In the genomic region with DNA sequence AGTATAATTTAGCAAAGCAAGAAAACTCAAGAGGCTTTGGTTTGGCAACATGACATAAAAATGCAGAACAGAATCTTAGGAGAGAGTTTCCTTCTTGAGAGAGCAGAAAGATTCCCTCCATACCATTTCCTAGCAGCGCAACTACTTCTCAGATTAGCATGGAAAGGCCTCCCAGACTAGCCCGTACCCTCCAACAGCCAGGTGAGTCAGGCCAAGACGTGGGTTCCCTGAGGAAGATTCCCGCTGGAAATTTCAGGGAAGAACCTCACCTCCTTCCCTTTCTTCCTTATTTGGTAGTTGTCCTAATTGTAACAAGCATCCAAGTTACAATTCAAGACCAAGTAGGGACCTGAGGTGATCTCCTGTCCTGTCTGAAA, we compare ENCODE assay signal across 13 cellular contexts. TPM values are rescaled to one million over a fixed set of nuclear protein-coding genes. Genes with fewer than 3 reads are reported as not detected.
A peak's percentile ranks its signal among the peaks of the same experiment; 100 is the strongest.
DNase-seq lines count a peak whose midpoint lies in the region; ATAC-seq, FAIRE-seq and TF ChIP-seq lines count a peak whose summit lies in the region.
"Had no signal": no experiment of that assay in that cellular context is flagged by ENCODE, and none has a peak within 500 bp of the region (broad histone marks: within the 10 kb centered on the region; RNA-seq: fewer than 3 reads in every experiment).

No MANE protein-coding gene starts in this region.

- H2BK120ac ChIP-seq in mesenchymal stem cell (ENCODE audit: low read depth, low read length), result no peak overlapping the region

- H3K4ac ChIP-seq in mesenchymal stem cell (ENCODE audit: low read depth in 1 of 2, low read length in 2 of 2), result no peak overlapping the region

- H3K9me3 Mint-ChIP-seq in astrocyte (ENCODE audit: unreplicated experiment), result no peaks in the 10 kb centered on the region

- H3K27me3 Mint-ChIP-seq in astrocyte (ENCODE audit: low read depth, unreplicated experiment), result no peaks in the 10 kb centered on the region

- no peak for TF ChIP-seq CTCF in astrocyte (IDR thresholded peaks at IDR 0.05; ENCODE audit: insufficient read depth, low read depth, low read length)

- peaks cover 33% of the 10 kb centered on the region for H4K20me1 ChIP-seq in astrocyte (ENCODE audit: insufficient read depth, low read length)

- H2AK5ac ChIP-seq in mesenchymal stem cell (ENCODE audit: low read length, severe bottlenecking), result peak overlapping the region; percentile 69

- H3K79me1 ChIP-seq in mesenchymal stem cell (replicated peaks; ENCODE audit: low read length, poor library complexity, severe bottlenecking), result peaks cover 4% of the 10 kb centered on the region

- H2BK5ac ChIP-seq in mesenchymal stem cell (ENCODE audit: low read depth, low read length, poor library complexity, severe bottlenecking), result peak overlapping the region; percentile 71

- peak overlapping the region in 1 of 2 experiments; percentile 87 for H3K18ac ChIP-seq in mesenchymal stem cell (ENCODE audit: low read depth in 1 of 2, low read length in 2 of 2)

- peak overlapping the region; percentile 96 for H3K27ac Mint-ChIP-seq in astrocyte (ENCODE audit: unreplicated experiment)
- H3K27ac Mint-ChIP-seq: activated naive CD8-positive, alpha-beta T cell had no signal

- peak overlapping the region; percentile 12 for H4K8ac ChIP-seq in mesenchymal stem cell (ENCODE audit: low read length)

- H3K4me2 ChIP-seq in astrocyte (ENCODE audit: low read length) (peak overlapping the region; percentile 76), mesenchymal stem cell (ENCODE audit: low read length, poor library complexity, severe bottlenecking) (no peak overlapping the region)

- no peak overlapping the region for H2BK12ac ChIP-seq in mesenchymal stem cell (ENCODE audit: low read length in 2 of 2)

- H3K14ac ChIP-seq in mesenchymal stem cell (ENCODE audit: low read length in 2 of 2), result no peak overlapping the region

- H3K4me1 ChIP-seq in HUES64 (ENCODE audit: insufficient read depth, low read length) (peaks cover 32% of the 10 kb centered on the region), astrocyte (ENCODE audit: insufficient read depth, low read length) (peaks cover 75% of the 10 kb centered on the region), mesenchymal stem cell (ENCODE audit: control insufficient read depth, insufficient read depth, low read depth, low read length) (peaks cover 39% of the 10 kb centered on the region), subcutaneous abdominal adipose tissue (ENCODE audit: control insufficient read depth in 5 of 5, insufficient read depth in 5 of 5, low read length in 5 of 5) (peaks cover 20 to 99% (median 78%) of the 10 kb centered on the region in 5 donors)

- peaks cover 72% of the 10 kb centered on the region for H3K4me1 Mint-ChIP-seq in astrocyte (ENCODE audit: low read depth, unreplicated experiment)

- H2AFZ ChIP-seq in astrocyte (ENCODE audit: low read depth, low read length) (no peak overlapping the region), mesenchymal stem cell (ENCODE audit: low read depth, low read length) (no peak overlapping the region)
- H2AFZ ChIP-seq: GM23248 had no signal

- H3K36me3 Mint-ChIP-seq in astrocyte (ENCODE audit: low read depth, unreplicated experiment), result peaks cover 47% of the 10 kb centered on the region
- H3K36me3 Mint-ChIP-seq: activated naive CD8-positive, alpha-beta T cell had no signal

- H4K91ac ChIP-seq in mesenchymal stem cell (ENCODE audit: low read length), result no peak overlapping the region

- H3K27ac ChIP-seq in HUES64 (ENCODE audit: low read depth, low read length), result peak overlapping the region; percentile 39; the same call in 1 of the 2 replicates
- H3K27ac ChIP-seq in astrocyte (ENCODE audit: low read depth, low read length), result peak overlapping the region; percentile 95
- peak overlapping the region; percentile 99 for H3K27ac ChIP-seq in mesenchymal stem cell (ENCODE audit: low read length, poor library complexity, severe bottlenecking)
- peak overlapping the region; percentile 90 for H3K27ac ChIP-seq in subcutaneous abdominal adipose tissue (ENCODE audit: low read depth, low read length)
- H3K27ac ChIP-seq in substantia nigra (ENCODE audit: low read depth, low read length, poor library complexity, severe bottlenecking), result no peak overlapping the region

- peak overlapping the region; percentile 55 for H3K4me3 Mint-ChIP-seq in astrocyte (ENCODE audit: unreplicated experiment)
- H3K4me3 Mint-ChIP-seq: activated naive CD8-positive, alpha-beta T cell had no signal

- DNase-seq in astrocyte (ENCODE audit: low read depth) (no peak), mesenchymal stem cell (no peak), substantia nigra (lab: John Stamatoyannopoulos, UW) (no peak), germinal center (ENCODE audit: low spot score) (no peak)
- DNase-seq: NCI-H2081 treated with DMSO at 0.1 percent for 48 hours; SIG-M5; stimulated activated naive CD4-positive, alpha-beta T cell treated with Interleukin-2 at 50 U/mL for 16 hours had no signal

- no peaks in the 10 kb centered on the region for H3K9me3 ChIP-seq in HUES64 (ENCODE audit: insufficient read depth, low read depth, low read length)
- no peaks in the 10 kb centered on the region for H3K9me3 ChIP-seq in astrocyte (ENCODE audit: insufficient read depth, low read depth, low read length)
- no peaks in the 10 kb centered on the region for H3K9me3 ChIP-seq in mesenchymal stem cell (ENCODE audit: control insufficient read depth, low read length)
- no peaks in the 10 kb centered on the region for H3K9me3 ChIP-seq in subcutaneous abdominal adipose tissue (ENCODE audit: control insufficient read depth in 5 of 5, low read length in 5 of 5)

- H3K9ac ChIP-seq in HUES64 (ENCODE audit: low read depth, low read length), result peak overlapping the region; percentile 1; the same call in 1 of the 2 replicates
- H3K9ac ChIP-seq in astrocyte (ENCODE audit: low read length), result peak overlapping the region; percentile 70
- H3K9ac ChIP-seq in mesenchymal stem cell (ENCODE audit: low read length), result no peak overlapping the region
- H3K9ac ChIP-seq in subcutaneous abdominal adipose tissue (ENCODE audit: low read length in 5 of 5), result peak overlapping the region in 1 of 5 donors; percentile 33
- H3K9ac ChIP-seq: GM23248 had no signal

- H3K23ac ChIP-seq in mesenchymal stem cell (ENCODE audit: low read length in 2 of 2), result no peak overlapping the region

- H3K36me3 ChIP-seq in HUES64 (ENCODE audit: insufficient read depth, low read length) (peaks cover 9% of the 10 kb centered on the region), astrocyte (ENCODE audit: insufficient read depth, low read length) (peaks cover 24% of the 10 kb centered on the region), mesenchymal stem cell (ENCODE audit: control insufficient read depth in 1 of 2, insufficient read depth in 2 of 2, low read depth in 1 of 2, low read length in 2 of 2) (peaks cover 6 to 55% of the 10 kb centered on the region in 2 experiments), subcutaneous abdominal adipose tissue (ENCODE audit: control insufficient read depth in 5 of 5, insufficient read depth in 5 of 5, low read length in 5 of 5) (peaks cover 0 to 33% (median 20%) of the 10 kb centered on the region in 5 donors)

- ATAC-seq in HG02798 (IDR thresholded peaks at IDR 0.05; ENCODE audit: poor library complexity, unreplicated experiment), result no peak

- H3K27me3 ChIP-seq in HUES64 (ENCODE audit: insufficient read depth, low read length), result no peaks in the 10 kb centered on the region
- no peaks in the 10 kb centered on the region for H3K27me3 ChIP-seq in astrocyte (ENCODE audit: insufficient read depth, low read length)
- H3K27me3 ChIP-seq in mesenchymal stem cell (ENCODE audit: control insufficient read depth in 1 of 2, insufficient read depth in 1 of 2, low read length in 2 of 2), result no peaks in the 10 kb centered on the region
- H3K27me3 ChIP-seq in subcutaneous abdominal adipose tissue (ENCODE audit: control insufficient read depth in 5 of 5, insufficient read depth in 4 of 5, low read length in 5 of 5), result no peaks in the 10 kb centered on the region

- 72% methylated on average over 4 of the region's 4 CpGs for WGBS in HUES64
- WGBS in mesenchymal stem cell, result 19% methylated on average over 4 of the region's 4 CpGs

- FAIRE-seq in astrocyte (lab: Jason Lieb, UNC), result no peak
- FAIRE-seq: GM18507 had no signal

- H3K79me2 ChIP-seq in astrocyte (ENCODE audit: insufficient read depth, low read length), result peaks cover 89% of the 10 kb centered on the region

- H3K4me3 ChIP-seq in HUES64 (ENCODE audit: low read length), result no peak overlapping the region
- H3K4me3 ChIP-seq in astrocyte (ENCODE audit: insufficient read depth, low read depth, low read length), result peak overlapping the region; percentile 24
- H3K4me3 ChIP-seq in mesenchymal stem cell (ENCODE audit: insufficient read depth in 1 of 2, low read depth in 1 of 2, low read length in 2 of 2), result no peak overlapping the region
- H3K4me3 ChIP-seq in subcutaneous abdominal adipose tissue (ENCODE audit: low read depth in 1 of 5, low read length in 5 of 5), result peak overlapping the region in 1 of 5 donors; percentile 49
- H3K4me3 ChIP-seq: GM23248 had no signal

- no peak overlapping the region for H2BK15ac ChIP-seq in mesenchymal stem cell (ENCODE audit: low read depth, poor library complexity, severe bottlenecking)

RNA-seq across cellular contexts. Expression of gene COL4A2, which starts 12.3 kb away (rescaled TPM):
- 57.2 TPM for polyA plus RNA-seq in HUES64 (2013, experiment 1 of 2)
- polyA plus RNA-seq in HUES64 (2013, experiment 2 of 2), result 87.0 TPM
- total RNA-seq in astrocyte, result 1,414 and 1,647 TPM in 2 replicates
- 2,099 TPM for polyA plus RNA-seq in mesenchymal stem cell (2013, experiment 1 of 2)
- 2,053 TPM for polyA plus RNA-seq in mesenchymal stem cell (2013, experiment 2 of 2)

RNA-seq across cellular contexts. Expression of gene COL4A1, which starts 12.4 kb away (rescaled TPM):
- 54.7 TPM for polyA plus RNA-seq in HUES64 (2013, experiment 1 of 2)
- polyA plus RNA-seq in HUES64 (2013, experiment 2 of 2), result 65.4 TPM
- 2,489 and 3,103 TPM in 2 replicates for total RNA-seq in astrocyte
- 2,271 TPM for polyA plus RNA-seq in mesenchymal stem cell (2013, experiment 1 of 2)
- polyA plus RNA-seq in mesenchymal stem cell (2013, experiment 2 of 2), result 2,270 TPM
